17 cellular contexts compared by ENCODE assay signal in genomic region chr4:36310237-36310636, GRCh38. TPM values are rescaled to one million over a fixed set of nuclear protein-coding genes. Genes with fewer than 3 reads are reported as not detected.
DNase-seq lines count a peak whose midpoint lies in the region; ATAC-seq and TF ChIP-seq lines count a peak whose summit lies in the region.
"Had no signal": no experiment of that assay in that cellular context is flagged by ENCODE, and none has a peak within 500 bp of the region (broad histone marks: within the 10 kb centered on the region; RNA-seq: fewer than 3 reads in every experiment).

No MANE protein-coding gene starts in this region.

- DNase-seq in activated naive CD8-positive, alpha-beta T cell treated with anti-CD3 and anti-CD28 coated beads, Interleukin-2, amount 10 ng/mL, durations not matched to agents 7 days and 5 days, result no peak
- no peak for DNase-seq in activated naive CD8-positive, alpha-beta T cell treated with anti-CD3 and anti-CD28 coated beads for 36 hours
- DNase-seq in Kasumi-1 (lab: John Stamatoyannopoulos, UW) (peak; percentile 40 to 49), prostate gland (ENCODE audit: low spot score) (no peak), Peyer's patch (no peak)
- DNase-seq: activated CD8-positive, alpha-beta memory T cell treated with anti-CD3 and anti-CD28 coated beads, Interleukin-2, amount 50 U/mL, for 4 hours; endodermal cell; left ventricle myocardium inferior; NCI-H1417 treated with DMSO at 0.1 percent for 48 hours; PC-3; stimulated activated CD4-positive, alpha-beta T cell treated with anti-CD3 and anti-CD28 coated beads, Interleukin-12 subunit alpha, Interleukin-12 subunit beta, amount 100 ng/mL, for 4 hours; T-helper 9 cell had no signal

- peaks cover 7% of the 10 kb centered on the region for H3K27me3 Mint-ChIP-seq in activated naive CD8-positive, alpha-beta T cell treated with anti-CD3 and anti-CD28 coated beads, Interleukin-2, amount 10 ng/mL, durations not matched to agents 7 days and 5 days
- H3K27me3 Mint-ChIP-seq in activated naive CD8-positive, alpha-beta T cell treated with anti-CD3 and anti-CD28 coated beads for 36 hours, result no peaks in the 10 kb centered on the region
- H3K27me3 Mint-ChIP-seq in dendritic cell treated with granulocyte-macrophage colony-stimulating factor and Interleukin-4, amounts not matched to agents 40 ng/mL and 50 ng/mL, for 4 days, result no peaks in the 10 kb centered on the region

- H3K36me3 ChIP-seq in prostate gland (no peaks in the 10 kb centered on the region), Peyer's patch (no peaks in the 10 kb centered on the region)
- H3K36me3 ChIP-seq: left ventricle myocardium inferior, thoracic aorta had no signal

- H3K27ac ChIP-seq in prostate gland, result no peak overlapping the region
- no peak overlapping the region for H3K27ac ChIP-seq in Peyer's patch
- H3K27ac ChIP-seq: left ventricle myocardium inferior, thoracic aorta had no signal

- H3K9me3 ChIP-seq in prostate gland (no peaks in the 10 kb centered on the region), Peyer's patch (no peaks in the 10 kb centered on the region)
- H3K9me3 ChIP-seq: left ventricle myocardium inferior, thoracic aorta had no signal

- 74% methylated on average over 4 of the region's 4 CpGs for WGBS in prostate gland

- peaks cover 3% of the 10 kb centered on the region for H3K9me3 Mint-ChIP-seq in activated naive CD8-positive, alpha-beta T cell treated with anti-CD3 and anti-CD28 coated beads, Interleukin-2, amount 10 ng/mL, durations not matched to agents 7 days and 5 days
- no peaks in the 10 kb centered on the region for H3K9me3 Mint-ChIP-seq in activated naive CD8-positive, alpha-beta T cell treated with anti-CD3 and anti-CD28 coated beads for 36 hours
- H3K9me3 Mint-ChIP-seq in dendritic cell treated with granulocyte-macrophage colony-stimulating factor and Interleukin-4, amounts not matched to agents 40 ng/mL and 50 ng/mL, for 4 days, result no peaks in the 10 kb centered on the region
- H3K9me3 Mint-ChIP-seq: activated naive CD4-positive, alpha-beta T cell treated with anti-CD3 and anti-CD28 coated beads for 36 hours; endodermal cell had no signal

- H3K27me3 ChIP-seq in prostate gland (replicated peaks; ENCODE audit: insufficient read depth) (no peaks in the 10 kb centered on the region), Peyer's patch (no peaks in the 10 kb centered on the region)

- H3K27ac Mint-ChIP-seq in activated naive CD8-positive, alpha-beta T cell treated with anti-CD3 and anti-CD28 coated beads, Interleukin-2, amount 10 ng/mL, durations not matched to agents 7 days and 5 days, result peak overlapping the region; percentile 76
- H3K27ac Mint-ChIP-seq in activated naive CD8-positive, alpha-beta T cell treated with anti-CD3 and anti-CD28 coated beads for 36 hours, result no peak overlapping the region
- peak overlapping the region; percentile 76 for H3K27ac Mint-ChIP-seq in dendritic cell treated with granulocyte-macrophage colony-stimulating factor and Interleukin-4, amounts not matched to agents 40 ng/mL and 50 ng/mL, for 4 days
- H3K27ac Mint-ChIP-seq: endodermal cell had no signal

- H3K4me1 ChIP-seq in prostate gland (replicated peaks), result no peaks in the 10 kb centered on the region
- peaks cover 0 to 4% (median 0%) of the 10 kb centered on the region in 4 donors for H3K4me1 ChIP-seq in Peyer's patch
- H3K4me1 ChIP-seq: left ventricle myocardium inferior had no signal

- H3K36me3 Mint-ChIP-seq in activated naive CD8-positive, alpha-beta T cell treated with anti-CD3 and anti-CD28 coated beads, Interleukin-2, amount 10 ng/mL, durations not matched to agents 7 days and 5 days, result peaks cover 9% of the 10 kb centered on the region
- no peaks in the 10 kb centered on the region for H3K36me3 Mint-ChIP-seq in activated naive CD8-positive, alpha-beta T cell treated with anti-CD3 and anti-CD28 coated beads for 36 hours
- no peaks in the 10 kb centered on the region for H3K36me3 Mint-ChIP-seq in dendritic cell treated with granulocyte-macrophage colony-stimulating factor and Interleukin-4, amounts not matched to agents 40 ng/mL and 50 ng/mL, for 4 days (ENCODE audit: low read depth)

- peaks cover 25% of the 10 kb centered on the region for H3K4me1 Mint-ChIP-seq in activated naive CD8-positive, alpha-beta T cell treated with anti-CD3 and anti-CD28 coated beads, Interleukin-2, amount 10 ng/mL, durations not matched to agents 7 days and 5 days
- H3K4me1 Mint-ChIP-seq in activated naive CD8-positive, alpha-beta T cell treated with anti-CD3 and anti-CD28 coated beads for 36 hours, result peaks cover 13% of the 10 kb centered on the region
- peaks cover 51% of the 10 kb centered on the region for H3K4me1 Mint-ChIP-seq in dendritic cell treated with granulocyte-macrophage colony-stimulating factor and Interleukin-4, amounts not matched to agents 40 ng/mL and 50 ng/mL, for 4 days (ENCODE audit: low read depth)
- H3K4me1 Mint-ChIP-seq: endodermal cell had no signal

- TF ChIP-seq POLR2A in prostate gland (IDR thresholded peaks at IDR 0.05), result no peak
- TF ChIP-seq POLR2A in Peyer's patch (IDR thresholded peaks at IDR 0.05), result no peak

- H3K4me3 ChIP-seq in prostate gland (no peak overlapping the region), Peyer's patch (no peak overlapping the region)
- H3K4me3 ChIP-seq: left ventricle myocardium inferior, thoracic aorta had no signal

- no peak for ATAC-seq in activated naive CD8-positive, alpha-beta T cell treated with anti-CD3 and anti-CD28 coated beads, Interleukin-2, amount 10 ng/mL, durations not matched to agents 7 days and 5 days (ENCODE audit: low read depth)
- ATAC-seq in GM18867 (IDR thresholded peaks at IDR 0.05; ENCODE audit: unreplicated experiment), result no peak
- ATAC-seq: PC-3 had no signal

- peak overlapping the region; percentile 76 for H3K4me3 Mint-ChIP-seq in activated naive CD8-positive, alpha-beta T cell treated with anti-CD3 and anti-CD28 coated beads, Interleukin-2, amount 10 ng/mL, durations not matched to agents 7 days and 5 days
- no peak overlapping the region for H3K4me3 Mint-ChIP-seq in activated naive CD8-positive, alpha-beta T cell treated with anti-CD3 and anti-CD28 coated beads for 36 hours
- H3K4me3 Mint-ChIP-seq in dendritic cell treated with granulocyte-macrophage colony-stimulating factor and Interleukin-4, amounts not matched to agents 40 ng/mL and 50 ng/mL, for 4 days, result no peak overlapping the region
- H3K4me3 Mint-ChIP-seq: activated naive CD4-positive, alpha-beta T cell treated with anti-CD3 and anti-CD28 coated beads for 36 hours; endodermal cell had no signal

- POLR2A ChIA-PET in activated naive CD8-positive, alpha-beta T cell treated with anti-CD3 and anti-CD28 coated beads, Interleukin-2, amount 10 ng/mL, durations not matched to agents 7 days and 5 days (lab: Charles Lee), result interaction anchor here (1.3 kb wide), 1 partner anchor 66 kb away, joined by 3 read pairs; the partner anchor contains the start of gene ARAP2

- no peak for TF ChIP-seq CTCF in prostate gland (IDR thresholded peaks at IDR 0.05)
- TF ChIP-seq CTCF in Peyer's patch (IDR thresholded peaks at IDR 0.05), result no peak

- intact Hi-C loops in dendritic cell treated with granulocyte-macrophage colony-stimulating factor and Interleukin-4, amounts not matched to agents 40 ng/mL and 50 ng/mL, for 4 days (cut with micrococcal nuclease), result no loop called here
- intact Hi-C loops in prostate gland (cut with DNase I), result no loop called here

RNA-seq across cellular contexts. Expression of gene DTHD1, which starts 28.8 kb away (rescaled TPM):
- total RNA-seq in activated naive CD8-positive, alpha-beta T cell treated with anti-CD3 and anti-CD28 coated beads, Interleukin-2, amount 10 ng/mL, durations not matched to agents 7 days and 5 days, result 1 to 10 TPM; 4.7 to 5.4 TPM
- under 1 TPM; 0.08 to 0.12 TPM for total RNA-seq in activated naive CD8-positive, alpha-beta T cell treated with anti-CD3 and anti-CD28 coated beads for 36 hours
- total RNA-seq in prostate gland (under 1 TPM in 1 of 2 donors, not detected in 1; 0.91 TPM), Peyer's patch (1 to 10 TPM in 3 of 4 donors, under 1 TPM in 1; 0.47 to 3.3 (median 1.3) TPM)
- total RNA-seq: endodermal cell, G401, left ventricle myocardium inferior, PC-3 had no signal

Comparison
In these comparisons a context has a peak if more than half of its experiments do, and no peak if none do; other contexts are left out.
1. DNase-seq: peak in Kasumi-1 (2 of 2); none in activated naive CD8-positive, alpha-beta T cell treated with anti-CD3 and anti-CD28 coated beads, Interleukin-2, amount 10 ng/mL, durations not matched to agents 7 days and 5 days (single experiment), activated naive CD8-positive, alpha-beta T cell treated with anti-CD3 and anti-CD28 coated beads for 36 hours (single experiment), prostate gland (single experiment) and Peyer's patch (0 of 3).